2 cellular contexts compared by ENCODE assay signal in the genomic region with DNA sequence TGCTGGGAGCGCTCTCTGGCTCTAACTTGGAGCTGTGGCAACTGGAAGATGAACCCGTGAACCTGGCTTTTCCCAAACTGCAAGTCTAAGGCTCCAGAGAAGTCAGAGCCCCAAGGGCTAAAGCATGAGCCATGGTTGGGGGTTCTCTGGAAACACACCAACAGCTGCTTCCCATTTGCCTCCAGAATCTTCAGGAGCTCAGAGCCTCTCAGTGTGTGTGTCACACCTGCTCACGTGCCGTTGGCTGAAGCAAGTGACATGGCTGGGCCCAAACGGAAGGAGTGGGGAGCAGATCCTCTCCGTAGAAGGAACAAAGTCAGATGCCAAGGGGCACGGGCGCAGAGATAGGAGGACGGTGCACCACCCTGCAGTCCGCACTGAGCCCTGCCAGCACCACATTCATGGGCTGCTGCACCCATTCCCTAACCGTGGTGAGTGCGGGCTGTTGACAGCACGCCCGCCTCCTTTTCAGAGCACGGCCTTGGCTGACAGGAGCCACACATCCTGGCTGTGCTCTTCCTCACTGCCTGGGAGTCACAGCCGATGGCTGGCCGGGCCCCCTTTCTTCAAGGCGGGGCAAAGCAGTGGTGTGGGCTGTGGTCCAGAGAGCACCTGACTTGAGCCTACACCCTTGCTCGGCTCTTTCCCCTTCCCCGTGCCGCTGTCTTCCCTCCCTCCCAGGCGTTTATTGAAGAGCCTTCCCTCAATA.
TF ChIP-seq lines count a peak whose summit lies in the region.

No MANE protein-coding gene starts in this region.

TF ChIP-seq in GM23338, 12 proteins besides CTCF, POLR2A, EP300 and RAD21:
- TF ChIP-seq EZH2phosphoT487 (IDR thresholded peaks at IDR 0.05; ENCODE audit: unreplicated experiment) (no peak), CREB1 (CRISPR knock-in tag; IDR thresholded peaks at IDR 0.05; ENCODE audit: low read depth) (no peak)
- TF ChIP-seq, protein P1, sequence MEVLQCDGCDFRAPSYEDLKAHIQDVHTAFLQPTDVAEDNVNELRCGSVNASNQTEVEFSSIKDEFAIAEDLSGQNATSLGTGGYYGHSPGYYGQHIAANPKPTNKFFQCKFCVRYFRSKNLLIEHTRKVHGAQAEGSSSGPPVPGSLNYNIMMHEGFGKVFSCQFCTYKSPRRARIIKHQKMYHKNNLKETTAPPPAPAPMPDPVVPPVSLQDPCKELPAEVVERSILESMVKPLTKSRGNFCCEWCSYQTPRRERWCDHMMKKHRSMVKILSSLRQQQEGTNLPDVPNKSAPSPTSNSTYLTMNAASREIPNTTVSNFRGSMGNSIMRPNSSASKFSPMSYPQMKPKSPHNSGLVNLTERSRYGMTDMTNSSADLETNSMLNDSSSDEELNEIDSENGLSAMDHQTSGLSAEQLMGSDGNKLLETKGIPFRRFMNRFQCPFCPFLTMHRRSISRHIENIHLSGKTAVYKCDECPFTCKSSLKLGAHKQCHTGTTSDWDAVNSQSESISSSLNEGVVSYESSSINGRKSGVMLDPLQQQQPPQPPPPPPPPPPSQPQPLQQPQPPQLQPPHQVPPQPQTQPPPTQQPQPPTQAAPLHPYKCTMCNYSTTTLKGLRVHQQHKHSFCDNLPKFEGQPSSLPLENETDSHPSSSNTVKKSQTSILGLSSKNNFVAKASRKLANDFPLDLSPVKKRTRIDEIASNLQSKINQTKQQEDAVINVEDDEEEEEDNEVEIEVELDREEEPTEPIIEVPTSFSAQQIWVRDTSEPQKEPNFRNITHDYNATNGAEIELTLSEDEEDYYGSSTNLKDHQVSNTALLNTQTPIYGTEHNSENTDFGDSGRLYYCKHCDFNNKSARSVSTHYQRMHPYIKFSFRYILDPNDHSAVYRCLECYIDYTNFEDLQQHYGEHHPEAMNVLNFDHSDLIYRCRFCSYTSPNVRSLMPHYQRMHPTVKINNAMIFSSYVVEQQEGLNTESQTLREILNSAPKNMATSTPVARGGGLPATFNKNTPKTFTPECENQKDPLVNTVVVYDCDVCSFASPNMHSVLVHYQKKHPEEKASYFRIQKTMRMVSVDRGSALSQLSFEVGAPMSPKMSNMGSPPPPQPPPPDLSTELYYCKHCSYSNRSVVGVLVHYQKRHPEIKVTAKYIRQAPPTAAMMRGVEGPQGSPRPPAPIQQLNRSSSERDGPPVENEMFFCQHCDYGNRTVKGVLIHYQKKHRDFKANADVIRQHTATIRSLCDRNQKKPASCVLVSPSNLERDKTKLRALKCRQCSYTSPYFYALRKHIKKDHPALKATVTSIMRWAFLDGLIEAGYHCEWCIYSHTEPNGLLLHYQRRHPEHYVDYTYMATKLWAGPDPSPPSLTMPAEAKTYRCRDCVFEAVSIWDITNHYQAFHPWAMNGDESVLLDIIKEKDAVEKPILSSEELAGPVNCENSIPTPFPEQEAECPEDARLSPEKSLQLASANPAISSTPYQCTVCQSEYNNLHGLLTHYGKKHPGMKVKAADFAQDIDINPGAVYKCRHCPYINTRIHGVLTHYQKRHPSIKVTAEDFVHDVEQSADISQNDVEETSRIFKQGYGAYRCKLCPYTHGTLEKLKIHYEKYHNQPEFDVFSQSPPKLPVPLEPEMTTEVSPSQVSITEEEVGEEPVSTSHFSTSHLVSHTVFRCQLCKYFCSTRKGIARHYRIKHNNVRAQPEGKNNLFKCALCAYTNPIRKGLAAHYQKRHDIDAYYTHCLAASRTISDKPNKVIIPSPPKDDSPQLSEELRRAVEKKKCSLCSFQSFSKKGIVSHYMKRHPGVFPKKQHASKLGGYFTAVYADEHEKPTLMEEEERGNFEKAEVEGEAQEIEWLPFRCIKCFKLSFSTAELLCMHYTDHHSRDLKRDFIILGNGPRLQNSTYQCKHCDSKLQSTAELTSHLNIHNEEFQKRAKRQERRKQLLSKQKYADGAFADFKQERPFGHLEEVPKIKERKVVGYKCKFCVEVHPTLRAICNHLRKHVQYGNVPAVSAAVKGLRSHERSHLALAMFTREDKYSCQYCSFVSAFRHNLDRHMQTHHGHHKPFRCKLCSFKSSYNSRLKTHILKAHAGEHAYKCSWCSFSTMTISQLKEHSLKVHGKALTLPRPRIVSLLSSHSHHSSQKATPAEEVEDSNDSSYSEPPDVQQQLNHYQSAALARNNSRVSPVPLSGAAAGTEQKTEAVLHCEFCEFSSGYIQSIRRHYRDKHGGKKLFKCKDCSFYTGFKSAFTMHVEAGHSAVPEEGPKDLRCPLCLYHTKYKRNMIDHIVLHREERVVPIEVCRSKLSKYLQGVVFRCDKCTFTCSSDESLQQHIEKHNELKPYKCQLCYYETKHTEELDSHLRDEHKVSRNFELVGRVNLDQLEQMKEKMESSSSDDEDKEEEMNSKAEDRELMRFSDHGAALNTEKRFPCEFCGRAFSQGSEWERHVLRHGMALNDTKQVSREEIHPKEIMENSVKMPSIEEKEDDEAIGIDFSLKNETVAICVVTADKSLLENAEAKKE (CRISPR knock-in tag; IDR thresholded peaks at IDR 0.05) = no peak
- TF ChIP-seq, protein P2, sequence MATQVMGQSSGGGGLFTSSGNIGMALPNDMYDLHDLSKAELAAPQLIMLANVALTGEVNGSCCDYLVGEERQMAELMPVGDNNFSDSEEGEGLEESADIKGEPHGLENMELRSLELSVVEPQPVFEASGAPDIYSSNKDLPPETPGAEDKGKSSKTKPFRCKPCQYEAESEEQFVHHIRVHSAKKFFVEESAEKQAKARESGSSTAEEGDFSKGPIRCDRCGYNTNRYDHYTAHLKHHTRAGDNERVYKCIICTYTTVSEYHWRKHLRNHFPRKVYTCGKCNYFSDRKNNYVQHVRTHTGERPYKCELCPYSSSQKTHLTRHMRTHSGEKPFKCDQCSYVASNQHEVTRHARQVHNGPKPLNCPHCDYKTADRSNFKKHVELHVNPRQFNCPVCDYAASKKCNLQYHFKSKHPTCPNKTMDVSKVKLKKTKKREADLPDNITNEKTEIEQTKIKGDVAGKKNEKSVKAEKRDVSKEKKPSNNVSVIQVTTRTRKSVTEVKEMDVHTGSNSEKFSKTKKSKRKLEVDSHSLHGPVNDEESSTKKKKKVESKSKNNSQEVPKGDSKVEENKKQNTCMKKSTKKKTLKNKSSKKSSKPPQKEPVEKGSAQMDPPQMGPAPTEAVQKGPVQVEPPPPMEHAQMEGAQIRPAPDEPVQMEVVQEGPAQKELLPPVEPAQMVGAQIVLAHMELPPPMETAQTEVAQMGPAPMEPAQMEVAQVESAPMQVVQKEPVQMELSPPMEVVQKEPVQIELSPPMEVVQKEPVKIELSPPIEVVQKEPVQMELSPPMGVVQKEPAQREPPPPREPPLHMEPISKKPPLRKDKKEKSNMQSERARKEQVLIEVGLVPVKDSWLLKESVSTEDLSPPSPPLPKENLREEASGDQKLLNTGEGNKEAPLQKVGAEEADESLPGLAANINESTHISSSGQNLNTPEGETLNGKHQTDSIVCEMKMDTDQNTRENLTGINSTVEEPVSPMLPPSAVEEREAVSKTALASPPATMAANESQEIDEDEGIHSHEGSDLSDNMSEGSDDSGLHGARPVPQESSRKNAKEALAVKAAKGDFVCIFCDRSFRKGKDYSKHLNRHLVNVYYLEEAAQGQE (IDR thresholded peaks at IDR 0.05; ENCODE audit: unreplicated experiment) = no peak
- TF ChIP-seq, protein P3, sequence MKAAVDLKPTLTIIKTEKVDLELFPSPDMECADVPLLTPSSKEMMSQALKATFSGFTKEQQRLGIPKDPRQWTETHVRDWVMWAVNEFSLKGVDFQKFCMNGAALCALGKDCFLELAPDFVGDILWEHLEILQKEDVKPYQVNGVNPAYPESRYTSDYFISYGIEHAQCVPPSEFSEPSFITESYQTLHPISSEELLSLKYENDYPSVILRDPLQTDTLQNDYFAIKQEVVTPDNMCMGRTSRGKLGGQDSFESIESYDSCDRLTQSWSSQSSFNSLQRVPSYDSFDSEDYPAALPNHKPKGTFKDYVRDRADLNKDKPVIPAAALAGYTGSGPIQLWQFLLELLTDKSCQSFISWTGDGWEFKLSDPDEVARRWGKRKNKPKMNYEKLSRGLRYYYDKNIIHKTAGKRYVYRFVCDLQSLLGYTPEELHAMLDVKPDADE (IDR thresholded peaks at IDR 0.05) = no peak

TF ChIP-seq in H1, 55 proteins besides CTCF, POLR2A, EP300 and RAD21:
- TF ChIP-seq BACH1 (IDR thresholded peaks at IDR 0.05; ENCODE audit: low read length) (no peak), GABPA (IDR thresholded peaks at IDR 0.05; ENCODE audit: borderline replicate concordance, insufficient read depth, low read length) (peak; percentile 43; the same call in 1 of the 2 replicates), ASH2L (IDR thresholded peaks at IDR 0.05; ENCODE audit: low read length) (peak; percentile 32), CEBPB (IDR thresholded peaks at IDR 0.05; ENCODE audit: low read depth, low read length) (no peak)
- TF ChIP-seq, protein P4, sequence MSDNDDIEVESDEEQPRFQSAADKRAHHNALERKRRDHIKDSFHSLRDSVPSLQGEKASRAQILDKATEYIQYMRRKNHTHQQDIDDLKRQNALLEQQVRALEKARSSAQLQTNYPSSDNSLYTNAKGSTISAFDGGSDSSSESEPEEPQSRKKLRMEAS (IDR thresholded peaks at IDR 0.05) = peak; percentile 45
